In genomic region chr9:138024831-138025291, GRCh38 we compare ENCODE assay signal across 1 cellular context.
TF ChIP-seq lines count a peak whose summit lies in the region.

No MANE protein-coding gene starts in this region.

TF ChIP-seq in H1, 55 proteins besides CTCF, POLR2A, EP300 and RAD21 (continued from another document):
- TF ChIP-seq MAFK (IDR thresholded peaks at IDR 0.05; ENCODE audit: low read depth, low read length) (no peak), SP2 (IDR thresholded peaks at IDR 0.05; ENCODE audit: low read length) (no peak), RNF2 (IDR thresholded peaks at IDR 0.05; ENCODE audit: borderline replicate concordance, low read depth, low read length, missing control alignments, poor library complexity, severe bottlenecking) (no peak), ATF2 (IDR thresholded peaks at IDR 0.05; ENCODE audit: low read length) (no peak), SUZ12 (IDR thresholded peaks at IDR 0.05; ENCODE audit: low read length) (no peak), CHD7 (IDR thresholded peaks at IDR 0.05; ENCODE audit: insufficient replicate concordance, low read length) (no peak), TEAD4 (IDR thresholded peaks at IDR 0.05; ENCODE audit: low read depth, low read length) (no peak), CBX5 (IDR thresholded peaks at IDR 0.05; ENCODE audit: low read depth, low read length) (no peak)
TF ChIP-seq in H1: peak in this region for 0.
